ENCODE assay signal across 18 cellular contexts in genomic region chr10:124820121-124820520, GRCh38. TPM values are rescaled to one million over a fixed set of nuclear protein-coding genes. Genes with fewer than 3 reads are reported as not detected.
A peak's percentile ranks its signal among the peaks of the same experiment; 100 is the strongest.
DNase-seq lines count a peak whose midpoint lies in the region; ATAC-seq and TF ChIP-seq lines count a peak whose summit lies in the region.
"Had no signal": no experiment of that assay in that cellular context is flagged by ENCODE, and none has a peak within 500 bp of the region (broad histone marks: within the 10 kb centered on the region; RNA-seq: fewer than 3 reads in every experiment).

No MANE protein-coding gene starts in this region.

- no peak for ATAC-seq in GM21576 (IDR thresholded peaks at IDR 0.05; ENCODE audit: unreplicated experiment)

- H3K9me3 Mint-ChIP-seq in endothelial cell (ENCODE audit: unreplicated experiment) = no peaks in the 10 kb centered on the region
- H3K9me3 Mint-ChIP-seq: CD4-positive, CD25-positive, alpha-beta regulatory T cell; CD8-positive, alpha-beta memory T cell; H9 had no signal

- DNase-seq in DMS53 (lab: John Stamatoyannopoulos, UW) (peak; percentile 84), DMS79 treated with DMSO at 0.1 percent for 48 hours (lab: John Stamatoyannopoulos, UW) (peak; percentile 15), NCI-H2029 treated with DMSO at 0.1 percent for 48 hours (lab: John Stamatoyannopoulos, UW) (peak; percentile 20), endothelial cell (ENCODE audit: low spot score) (no peak), NCI-H524 (lab: John Stamatoyannopoulos, UW) (no peak), SIG-M5 (lab: John Stamatoyannopoulos, UW) (no peak), RPMI8226 (no peak)
- DNase-seq: ACHN; BE2C; C1 segment of cervical spinal cord; CD4-positive, CD25-positive, alpha-beta regulatory T cell; CD8-positive, alpha-beta memory T cell; COR-L47; DMS 273 treated with DMSO at 0.1 percent for 48 hours; GDM1; H9; KG1 had no signal

- TF ChIP-seq CTCF in endothelial cell (IDR thresholded peaks at IDR 0.05; ENCODE audit: unreplicated experiment) = no peak

- no peaks in the 10 kb centered on the region for H3K4me1 Mint-ChIP-seq in endothelial cell (ENCODE audit: unreplicated experiment)
- H3K4me1 Mint-ChIP-seq: CD8-positive, alpha-beta memory T cell; H9 had no signal

- peak overlapping the region; percentile 17 for H3K4me3 Mint-ChIP-seq in endothelial cell (ENCODE audit: unreplicated experiment)
- H3K4me3 Mint-ChIP-seq: CD4-positive, CD25-positive, alpha-beta regulatory T cell; CD8-positive, alpha-beta memory T cell; H9 had no signal

- H3K27me3 Mint-ChIP-seq in endothelial cell (ENCODE audit: unreplicated experiment) = no peaks in the 10 kb centered on the region
- H3K27me3 Mint-ChIP-seq: CD4-positive, CD25-positive, alpha-beta regulatory T cell had no signal

- peaks cover 18% of the 10 kb centered on the region for H3K36me3 Mint-ChIP-seq in endothelial cell (ENCODE audit: low read depth, unreplicated experiment)

- no peak overlapping the region for H3K27ac Mint-ChIP-seq in endothelial cell (ENCODE audit: unreplicated experiment)
- H3K27ac Mint-ChIP-seq: H9 had no signal

RNA-seq across cellular contexts. Expression of gene ABRAXAS2, which starts 18.5 kb away (rescaled TPM):
- 13.0 TPM for total RNA-seq in endothelial cell (ENCODE audit: unreplicated experiment)

RNA-seq across cellular contexts. Expression of gene EEF1AKMT2, which starts 28.4 kb away (rescaled TPM):
- 12.5 TPM for total RNA-seq in endothelial cell (ENCODE audit: unreplicated experiment)

Comparison
In these comparisons a context has a peak if more than half of its experiments do, and no peak if none do; other contexts are left out.
1. DNase-seq: peak in DMS53 (single experiment), DMS79 treated with DMSO at 0.1 percent for 48 hours (single experiment) and NCI-H2029 treated with DMSO at 0.1 percent for 48 hours (single experiment); none in endothelial cell (single experiment), NCI-H524 (0 of 2), SIG-M5 (single experiment) and RPMI8226 (single experiment).